ENCODE assay signal across 8 cellular contexts in the genomic region with DNA sequence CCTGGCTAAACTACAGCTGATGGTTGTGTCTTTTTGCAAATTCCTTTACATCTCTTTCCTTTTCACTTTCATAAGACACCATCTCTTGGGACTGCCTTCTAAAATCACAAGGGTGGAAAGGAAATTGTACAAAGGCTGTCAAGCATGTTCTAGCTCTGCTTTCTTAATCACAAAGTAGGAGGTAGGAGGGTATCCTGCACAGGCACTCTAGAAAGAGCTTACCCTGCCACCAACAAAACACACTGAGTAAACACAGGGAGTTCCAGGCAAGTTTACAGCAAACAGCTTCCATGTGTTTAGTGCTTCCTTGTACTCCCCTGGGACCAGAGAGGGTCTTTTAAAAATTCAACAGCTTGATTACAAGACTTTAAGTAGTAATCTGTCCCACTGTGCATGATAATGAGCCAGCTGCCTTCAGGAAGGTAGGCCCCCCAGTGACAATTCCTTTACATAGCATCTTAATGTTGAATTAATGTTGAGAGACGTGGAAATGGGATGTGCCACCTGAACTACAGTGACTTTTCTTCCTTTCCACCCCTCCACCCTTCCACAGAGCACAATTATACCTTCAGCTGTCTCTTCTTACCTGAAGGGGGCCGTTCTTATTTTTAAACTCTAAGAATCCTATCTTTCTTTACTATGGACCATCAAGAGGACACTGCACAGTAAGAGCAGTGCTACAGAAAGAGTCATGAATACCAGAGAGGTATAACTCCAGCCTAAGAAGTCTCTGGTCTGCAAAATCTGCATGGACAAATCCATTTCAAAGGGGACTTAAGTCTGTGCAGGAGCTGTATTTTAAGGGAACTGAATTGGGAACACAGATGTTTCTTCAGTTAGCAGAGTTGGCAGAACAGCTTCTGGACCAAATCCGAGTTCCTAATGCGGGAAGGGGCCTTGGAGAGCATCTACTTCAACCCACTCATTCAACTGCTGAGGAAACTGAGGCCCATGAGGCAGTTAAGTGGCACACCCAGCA. TPM values are rescaled to one million over a fixed set of nuclear protein-coding genes. Genes with fewer than 3 reads are reported as not detected.
A peak's percentile ranks its signal among the peaks of the same experiment; 100 is the strongest.
DNase-seq lines count a peak whose midpoint lies in the region; ATAC-seq and TF ChIP-seq lines count a peak whose summit lies in the region.

No MANE protein-coding gene starts in this region.

- H3K4me3 ChIP-seq in colonic mucosa = peak overlapping the region; percentile 94

- H3K36me3 Mint-ChIP-seq in memory B cell = no peaks in the 10 kb centered on the region
- H3K36me3 Mint-ChIP-seq in T-helper 2 cell treated with Interferon-gamma antibody and Interleukin-4, amounts not matched to agents 5 μg/mL and 100 μg/mL, for 36 hours (ENCODE audit: low read depth) = no peaks in the 10 kb centered on the region

- DNase-seq in DMS 273 treated with DMSO at 0.1 percent for 48 hours (lab: John Stamatoyannopoulos, UW) = peak; percentile 58
- peak; percentile 28 for DNase-seq in LoVo (ENCODE audit: low spot score)
- peak; percentile 29 for DNase-seq in colonic mucosa
- peak; percentile 11 to 26 for DNase-seq in memory B cell (ENCODE audit: low spot score in 2 of 2)
- no peak for DNase-seq in GM19240 (ENCODE audit: insufficient read length, low spot score)
- no peak for DNase-seq in ureter (ENCODE audit: low spot score)
- DNase-seq in T-helper 2 cell treated with Interferon-gamma antibody and Interleukin-4, amounts not matched to agents 5 μg/mL and 100 μg/mL, for 36 hours (ENCODE audit: low spot score) = no peak

- peak overlapping the region; percentile 95 for H3K4me3 Mint-ChIP-seq in memory B cell
- H3K4me3 Mint-ChIP-seq in T-helper 2 cell treated with Interferon-gamma antibody and Interleukin-4, amounts not matched to agents 5 μg/mL and 100 μg/mL, for 36 hours = no peak overlapping the region

- peak overlapping the region; percentile 96 for H3K27ac ChIP-seq in colonic mucosa

- H3K4me1 Mint-ChIP-seq in memory B cell = peaks cover 27% of the 10 kb centered on the region
- no peaks in the 10 kb centered on the region for H3K4me1 Mint-ChIP-seq in T-helper 2 cell treated with Interferon-gamma antibody and Interleukin-4, amounts not matched to agents 5 μg/mL and 100 μg/mL, for 36 hours (ENCODE audit: low read depth)

- H3K9me3 ChIP-seq in colonic mucosa = no peaks in the 10 kb centered on the region

- intact Hi-C loops in colonic mucosa (cut with DNase I) = loop anchor here (5.0 to 10.0 kb wide), 2 partner anchors 60 to 432 kb away; no protein-coding TSS in a partner anchor

- no peaks in the 10 kb centered on the region for H3K9me3 Mint-ChIP-seq in memory B cell
- no peaks in the 10 kb centered on the region for H3K9me3 Mint-ChIP-seq in T-helper 2 cell treated with Interferon-gamma antibody and Interleukin-4, amounts not matched to agents 5 μg/mL and 100 μg/mL, for 36 hours

- no peaks in the 10 kb centered on the region for H3K4me1 ChIP-seq in colonic mucosa

- H3K27me3 ChIP-seq in colonic mucosa = no peaks in the 10 kb centered on the region

- no peaks in the 10 kb centered on the region for H3K36me3 ChIP-seq in colonic mucosa

- no peak for TF ChIP-seq CTCF in colonic mucosa (IDR thresholded peaks at IDR 0.05)

- no peak overlapping the region for H3K27ac Mint-ChIP-seq in memory B cell
- H3K27ac Mint-ChIP-seq in T-helper 2 cell treated with Interferon-gamma antibody and Interleukin-4, amounts not matched to agents 5 μg/mL and 100 μg/mL, for 36 hours = no peak overlapping the region

- ATAC-seq in memory B cell (ENCODE audit: low read depth) (peak; percentile 66), GM19023 (IDR thresholded peaks at IDR 0.05; ENCODE audit: unreplicated experiment) (no peak)

- H3K27me3 Mint-ChIP-seq in memory B cell = no peaks in the 10 kb centered on the region
- peaks cover 52% of the 10 kb centered on the region for H3K27me3 Mint-ChIP-seq in T-helper 2 cell treated with Interferon-gamma antibody and Interleukin-4, amounts not matched to agents 5 μg/mL and 100 μg/mL, for 36 hours (ENCODE audit: low read depth)

- peak overlapping the region; percentile 81 to 92 for H3K9ac ChIP-seq in colonic mucosa (ENCODE audit: low read depth in 2 of 2, low read length in 2 of 2)

RNA-seq across cellular contexts. Expression of a gene that starts 2.2 kb away (rescaled TPM):
- total RNA-seq in colonic mucosa = 10 to 100 TPM; 18.6 to 33.3 TPM
- total RNA-seq in ureter = 109 TPM

Comparison
In these comparisons a context has a peak if more than half of its experiments do, and no peak if none do; other contexts are left out.
1. DNase-seq: peak in DMS 273 treated with DMSO at 0.1 percent for 48 hours (single experiment), LoVo (single experiment), colonic mucosa (single experiment) and memory B cell (2 of 2); none in GM19240 (single experiment), ureter (single experiment) and T-helper 2 cell treated with Interferon-gamma antibody and Interleukin-4, amounts not matched to agents 5 μg/mL and 100 μg/mL, for 36 hours (single experiment).